ENCODE assay signal across 15 cellular contexts in genomic region chr4:148043990-148044645, GRCh38.
DNase-seq lines count a peak whose midpoint lies in the region; ATAC-seq and TF ChIP-seq lines count a peak whose summit lies in the region.
"Had no signal": no experiment of that assay in that cellular context is flagged by ENCODE, and none has a peak within 500 bp of the region (broad histone marks: within the 10 kb centered on the region; RNA-seq: fewer than 3 reads in every experiment).

No MANE protein-coding gene starts in this region.

- peaks cover 34% of the 10 kb centered on the region for H3K79me1 ChIP-seq in mesenchymal stem cell (replicated peaks; ENCODE audit: low read length, poor library complexity, severe bottlenecking)

- H3K27ac Mint-ChIP-seq in CD4-positive, alpha-beta memory T cell, result peak overlapping the region in 4 of 7 donors; percentile 10 to 24 (median 16)
- no peak overlapping the region for H3K27ac Mint-ChIP-seq in Calu3 (ENCODE audit: unreplicated experiment)
- H3K27ac Mint-ChIP-seq: activated naive CD8-positive, alpha-beta T cell treated with anti-CD3 and anti-CD28 coated beads, Interleukin-2, amount 50 U/mL, for 24 hours; neural progenitor cell had no signal

- TF ChIP-seq CTCF in OCI-LY7 (conservative IDR thresholded peaks at IDR 0.05; ENCODE audit: low read length) (no peak), Calu3 (IDR thresholded peaks at IDR 0.05; ENCODE audit: unreplicated experiment) (no peak)

- no peaks in the 10 kb centered on the region for H3K27me3 ChIP-seq in CD4-positive, alpha-beta memory T cell (ENCODE audit: insufficient read depth, low read length)
- no peaks in the 10 kb centered on the region for H3K27me3 ChIP-seq in mesenchymal stem cell (ENCODE audit: control insufficient read depth in 1 of 2, insufficient read depth in 1 of 2, low read length in 2 of 2)
- H3K27me3 ChIP-seq: neural progenitor cell had no signal

- intact Hi-C loops in CD4-positive, alpha-beta memory T cell (cut with micrococcal nuclease), result no loop called here
- intact Hi-C loops in OCI-LY7 (cut with micrococcal nuclease; ENCODE audit: unreplicated experiment), result no loop called here
- intact Hi-C loops in Calu3 (cut with micrococcal nuclease; ENCODE audit: unreplicated experiment), result no loop called here

- H3K4me3 Mint-ChIP-seq in CD4-positive, alpha-beta memory T cell, result no peak overlapping the region
- H3K4me3 Mint-ChIP-seq in Calu3 (ENCODE audit: low read depth, unreplicated experiment), result no peak overlapping the region
- H3K4me3 Mint-ChIP-seq: activated naive CD8-positive, alpha-beta T cell treated with anti-CD3 and anti-CD28 coated beads, Interleukin-2, amount 50 U/mL, for 24 hours; neural progenitor cell had no signal

- H2AFZ ChIP-seq in OCI-LY7 (ENCODE audit: low read length), result peak overlapping the region; percentile 23; the same call in 1 of the 2 replicates
- no peak overlapping the region for H2AFZ ChIP-seq in mesenchymal stem cell (ENCODE audit: low read depth, low read length)
- H2AFZ ChIP-seq: neural progenitor cell, PC-9 had no signal

- no peak overlapping the region for H3K18ac ChIP-seq in mesenchymal stem cell (ENCODE audit: low read depth in 1 of 2, low read length in 2 of 2)

- no peaks in the 10 kb centered on the region for H3K9me3 Mint-ChIP-seq in CD4-positive, alpha-beta memory T cell
- H3K9me3 Mint-ChIP-seq in Calu3 (ENCODE audit: low read depth, unreplicated experiment), result no peaks in the 10 kb centered on the region
- H3K9me3 Mint-ChIP-seq: activated naive CD8-positive, alpha-beta T cell treated with anti-CD3 and anti-CD28 coated beads, Interleukin-2, amount 50 U/mL, for 24 hours; neural progenitor cell had no signal

- no peak overlapping the region for H4K91ac ChIP-seq in mesenchymal stem cell (ENCODE audit: low read length)

- no peaks in the 10 kb centered on the region for H3K9me3 ChIP-seq in CD4-positive, alpha-beta memory T cell (ENCODE audit: control insufficient read depth in 1 of 2, low read length in 2 of 2)
- H3K9me3 ChIP-seq in OCI-LY7 (ENCODE audit: low read length), result no peaks in the 10 kb centered on the region
- H3K9me3 ChIP-seq in mesenchymal stem cell (ENCODE audit: control insufficient read depth, low read length), result no peaks in the 10 kb centered on the region
- H3K9me3 ChIP-seq: lower lobe of right lung, thoracic aorta had no signal

- peak overlapping the region in 1 of 2 experiments; percentile 71 for H3K14ac ChIP-seq in mesenchymal stem cell (ENCODE audit: low read length in 2 of 2)

- DNase-seq in CD4-positive, alpha-beta memory T cell, result no peak
- DNase-seq in OCI-LY7 (ENCODE audit: low spot score) (no peak), mesenchymal stem cell (no peak), NCI-H1417 (lab: John Stamatoyannopoulos, UW) (no peak), NCI-H2196 (lab: John Stamatoyannopoulos, UW; ENCODE audit: unreplicated experiment) (no peak), NCI-H1092 (lab: John Stamatoyannopoulos, UW) (no peak), Calu3 (no peak)
- DNase-seq: ACHN; activated naive CD8-positive, alpha-beta T cell treated with anti-CD3 and anti-CD28 coated beads, Interleukin-2, amount 50 U/mL, for 24 hours; activated T-cell treated with anti-CD3 and anti-CD28 coated beads for 4 hours; lower lobe of right lung; PC-9 had no signal

- no peak overlapping the region for H2BK5ac ChIP-seq in mesenchymal stem cell (ENCODE audit: low read depth, low read length, poor library complexity, severe bottlenecking)

- peak overlapping the region; percentile 19 for H4K8ac ChIP-seq in mesenchymal stem cell (ENCODE audit: low read length)

- no peak overlapping the region for H3K4ac ChIP-seq in mesenchymal stem cell (ENCODE audit: low read depth in 1 of 2, low read length in 2 of 2)

- no peak overlapping the region for H2BK15ac ChIP-seq in mesenchymal stem cell (ENCODE audit: low read depth, poor library complexity, severe bottlenecking)

- no peak overlapping the region for H3K9ac ChIP-seq in mesenchymal stem cell (ENCODE audit: low read length)
- H3K9ac ChIP-seq: neural progenitor cell had no signal

- no peaks in the 10 kb centered on the region for H3K79me2 ChIP-seq in OCI-LY7 (ENCODE audit: insufficient read depth, low read depth, low read length)

- BruUV-seq in OCI-LY7 (replicated peaks; lab: Mats Ljungman, UMichigan) (no TSS peak), Calu3 (replicated peaks; lab: Mats Ljungman, UMichigan) (no TSS peak)

- no peaks in the 10 kb centered on the region for H3K27me3 Mint-ChIP-seq in CD4-positive, alpha-beta memory T cell
- H3K27me3 Mint-ChIP-seq in Calu3 (ENCODE audit: unreplicated experiment), result no peaks in the 10 kb centered on the region
- H3K27me3 Mint-ChIP-seq: activated naive CD8-positive, alpha-beta T cell treated with anti-CD3 and anti-CD28 coated beads, Interleukin-2, amount 50 U/mL, for 24 hours had no signal

- no peak overlapping the region for H2BK120ac ChIP-seq in mesenchymal stem cell (ENCODE audit: low read depth, low read length)

- CTCF ChIA-PET in CD4-positive, alpha-beta memory T cell (lab: Charles Lee; ENCODE audit: partially characterized antibody), result interaction anchor here (0.7 to 3.4 kb wide), 16 partner anchors 11 to 389 kb away, joined by 3 to 33 read pairs (median 4); no protein-coding TSS in a partner anchor
- CTCF ChIA-PET in OCI-LY7 (lab: Charles Lee; ENCODE audit: unreplicated experiment), result interaction anchor here (1.2 kb wide), 1 partner anchor 12 kb away, joined by 8 read pairs; no protein-coding TSS in a partner anchor
- CTCF ChIA-PET in Calu3 (lab: Charles Lee), result interaction anchor here (0.7 kb wide), 1 partner anchor 16 kb away, joined by 3 read pairs; no protein-coding TSS in a partner anchor

- ATAC-seq in HG02642 (IDR thresholded peaks at IDR 0.05; ENCODE audit: poor library complexity, unreplicated experiment), result peak; percentile 15

- no peaks in the 10 kb centered on the region for H3K9me2 ChIP-seq in OCI-LY7 (ENCODE audit: insufficient read depth, low read length)

- H2AK5ac ChIP-seq in mesenchymal stem cell (ENCODE audit: low read length, severe bottlenecking), result no peak overlapping the region

- WGBS in mesenchymal stem cell, result 93% methylated on average over 4 of the region's 4 CpGs

- H3K4me1 Mint-ChIP-seq in CD4-positive, alpha-beta memory T cell, result peaks cover 12 to 36% (median 21%) of the 10 kb centered on the region in 4 donors
- H3K4me1 Mint-ChIP-seq in Calu3 (ENCODE audit: low read depth, unreplicated experiment), result no peaks in the 10 kb centered on the region

- no peaks in the 10 kb centered on the region for H3K36me3 ChIP-seq in CD4-positive, alpha-beta memory T cell (ENCODE audit: insufficient read depth, low read length)
- no peaks in the 10 kb centered on the region for H3K36me3 ChIP-seq in OCI-LY7 (ENCODE audit: insufficient read depth, low read length)
- H3K36me3 ChIP-seq in mesenchymal stem cell (ENCODE audit: control insufficient read depth in 1 of 2, insufficient read depth in 2 of 2, low read depth in 1 of 2, low read length in 2 of 2), result peaks cover 5 to 35% of the 10 kb centered on the region in 2 experiments
- H3K36me3 ChIP-seq: neural progenitor cell had no signal

- peak overlapping the region in 1 of 2 experiments; percentile 57 for H2BK12ac ChIP-seq in mesenchymal stem cell (ENCODE audit: low read length in 2 of 2)

- H4K20me1 ChIP-seq in OCI-LY7 (ENCODE audit: insufficient read depth, low read length), result no peaks in the 10 kb centered on the region

- H3K4me1 ChIP-seq in CD4-positive, alpha-beta memory T cell (ENCODE audit: insufficient read depth, low read length), result peaks cover 17% of the 10 kb centered on the region
- no peaks in the 10 kb centered on the region for H3K4me1 ChIP-seq in OCI-LY7 (ENCODE audit: insufficient read depth, low read length, poor library complexity, severe bottlenecking)
- H3K4me1 ChIP-seq in mesenchymal stem cell (ENCODE audit: control insufficient read depth, insufficient read depth, low read depth, low read length), result peaks cover 2% of the 10 kb centered on the region
- H3K4me1 ChIP-seq: neural progenitor cell had no signal

- no peak overlapping the region for H3K23ac ChIP-seq in mesenchymal stem cell (ENCODE audit: low read length in 2 of 2)

- peaks cover 5 to 9% of the 10 kb centered on the region in 2 donors for H3K36me3 Mint-ChIP-seq in CD4-positive, alpha-beta memory T cell
- H3K36me3 Mint-ChIP-seq in Calu3 (ENCODE audit: insufficient read depth, unreplicated experiment), result no peaks in the 10 kb centered on the region

- no peak overlapping the region for H3K27ac ChIP-seq in CD4-positive, alpha-beta memory T cell (ENCODE audit: low read depth, low read length)
- H3K27ac ChIP-seq in OCI-LY7 (ENCODE audit: low read depth, low read length, poor library complexity, severe bottlenecking) (no peak overlapping the region), mesenchymal stem cell (ENCODE audit: low read length, poor library complexity, severe bottlenecking) (no peak overlapping the region)
- H3K27ac ChIP-seq: lower lobe of right lung, neural progenitor cell, PC-9, thoracic aorta had no signal

- no peak overlapping the region for H3K4me2 ChIP-seq in OCI-LY7 (ENCODE audit: low read length)
- H3K4me2 ChIP-seq in mesenchymal stem cell (ENCODE audit: low read length, poor library complexity, severe bottlenecking), result no peak overlapping the region
- H3K4me2 ChIP-seq: neural progenitor cell, PC-9 had no signal

- H3K4me3 ChIP-seq in CD4-positive, alpha-beta memory T cell (ENCODE audit: low read length in 2 of 2), result no peak overlapping the region
- no peak overlapping the region for H3K4me3 ChIP-seq in OCI-LY7 (ENCODE audit: low read depth, low read length, poor library complexity, severe bottlenecking)
- no peak overlapping the region for H3K4me3 ChIP-seq in mesenchymal stem cell (ENCODE audit: insufficient read depth in 1 of 2, low read depth in 1 of 2, low read length in 2 of 2)
- H3K4me3 ChIP-seq: lower lobe of right lung, neural progenitor cell, PC-9, thoracic aorta had no signal

- POLR2A ChIA-PET in CD4-positive, alpha-beta memory T cell (lab: Charles Lee; ENCODE audit: partially characterized antibody), result interaction anchor here (3.1 kb wide), 1 partner anchor 16 kb away, joined by 17 read pairs; no protein-coding TSS in a partner anchor
- POLR2A ChIA-PET in OCI-LY7 (lab: Charles Lee), result no interaction called here
